Comparison of ENCODE assay signal across 15 cellular contexts in the genomic region with DNA sequence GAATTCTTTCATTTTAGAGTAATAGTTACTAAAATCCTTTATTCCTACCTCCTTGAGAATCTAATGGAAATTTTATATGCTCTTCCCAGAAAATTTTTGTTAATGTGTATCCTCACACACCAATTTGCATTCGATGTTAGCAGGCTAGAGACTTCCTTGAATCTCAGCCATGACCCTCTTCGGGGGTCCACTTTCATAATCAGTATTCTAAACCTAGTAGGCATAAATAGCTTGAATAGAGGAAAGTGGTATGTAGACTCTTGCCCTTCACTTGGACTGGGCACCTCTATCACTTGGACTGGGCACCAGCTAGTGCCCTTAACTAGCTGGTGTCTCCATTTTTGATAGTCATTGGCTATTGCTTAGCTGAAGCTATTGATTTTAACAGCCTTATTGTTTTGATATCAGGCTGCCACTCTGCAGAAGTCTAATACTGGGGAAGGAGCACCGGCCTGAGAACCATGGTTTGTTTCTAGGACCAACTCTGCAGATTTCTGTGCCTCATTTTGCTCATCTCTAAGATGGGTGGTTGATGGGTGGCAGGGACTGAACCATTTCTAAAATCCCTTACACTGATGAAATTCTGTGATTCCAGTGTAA. TPM values are rescaled to one million over a fixed set of nuclear protein-coding genes. Genes with fewer than 3 reads are reported as not detected.
DNase-seq lines count a peak whose midpoint lies in the region; ATAC-seq and TF ChIP-seq lines count a peak whose summit lies in the region.
"Had no signal": no experiment of that assay in that cellular context is flagged by ENCODE, and none has a peak within 500 bp of the region (broad histone marks: within the 10 kb centered on the region; RNA-seq: fewer than 3 reads in every experiment).

No MANE protein-coding gene starts in this region.

- no peak for DNase-seq in CD4-positive, alpha-beta T cell
- DNase-seq in GM12865 (ENCODE audit: low read depth) (peak; percentile 45), memory B cell (ENCODE audit: low spot score in 2 of 2) (no peak), Peyer's patch (no peak), lower lobe of right lung (no peak)
- DNase-seq in activated CD8-positive, alpha-beta T cell treated with anti-CD3 and anti-CD28 coated beads for 36 hours, result no peak
- DNase-seq: amygdala; NCI-H2081; NCI-H774; stimulated activated CD4-positive, alpha-beta T cell treated with anti-CD3 and anti-CD28 coated beads, Interleukin-12 subunit alpha, Interleukin-12 subunit beta, amount 100 ng/mL, for 4 hours; T1000 had no signal

- no peaks in the 10 kb centered on the region for H3K9me3 Mint-ChIP-seq in CD4-positive, alpha-beta T cell
- no peaks in the 10 kb centered on the region for H3K9me3 Mint-ChIP-seq in activated CD8-positive, alpha-beta T cell treated with anti-CD3 and anti-CD28 coated beads for 36 hours
- H3K9me3 Mint-ChIP-seq in memory B cell, result no peaks in the 10 kb centered on the region

- CTCF ChIA-PET in CD4-positive, alpha-beta T cell (lab: Charles Lee), result interaction anchor here (1.0 to 1.7 kb wide), 3 partner anchors 8 to 43 kb away, joined by 3 to 5 read pairs (median 4); a partner anchor contains a TSS
- CTCF ChIA-PET in activated CD8-positive, alpha-beta T cell treated with anti-CD3 and anti-CD28 coated beads for 36 hours (lab: Charles Lee), result interaction anchor here (1.0 to 2.0 kb wide), 5 partner anchors 9 to 143 kb away, joined by 3 to 5 read pairs (median 4); no protein-coding TSS in a partner anchor

- no peak for TF ChIP-seq CTCF in CD4-positive, alpha-beta T cell (IDR thresholded peaks at IDR 0.05)
- no peak for TF ChIP-seq CTCF in GM12865 (IDR thresholded peaks at IDR 0.05; ENCODE audit: insufficient read depth, low read depth, low read length, missing control alignments)
- TF ChIP-seq CTCF in activated CD8-positive, alpha-beta T cell treated with anti-CD3 and anti-CD28 coated beads for 36 hours (IDR thresholded peaks at IDR 0.05), result no peak
- TF ChIP-seq CTCF in Peyer's patch (IDR thresholded peaks at IDR 0.05), result no peak
- no peak for TF ChIP-seq CTCF in lower lobe of right lung (IDR thresholded peaks at IDR 0.05)

- POLR2A ChIA-PET in CD4-positive, alpha-beta T cell (lab: Charles Lee), result interaction anchor here (1.0 to 5.1 kb wide), 3 partner anchors 10 to 43 kb away, joined by 3 to 31 read pairs (median 7); a partner anchor contains a TSS
- POLR2A ChIA-PET in activated CD8-positive, alpha-beta T cell treated with anti-CD3 and anti-CD28 coated beads for 36 hours (lab: Charles Lee), result interaction anchor here (0.8 to 6.4 kb wide), 28 partner anchors 10 to 214 kb away, joined by 3 to 521 read pairs (median 5); no protein-coding TSS in a partner anchor

- H3K4me3 Mint-ChIP-seq in CD4-positive, alpha-beta T cell, result peak overlapping the region; percentile 97
- H3K4me3 Mint-ChIP-seq in activated CD8-positive, alpha-beta T cell treated with anti-CD3 and anti-CD28 coated beads for 36 hours, result peak overlapping the region; percentile 83
- H3K4me3 Mint-ChIP-seq in memory B cell, result peak overlapping the region; percentile 96

- H3K36me3 Mint-ChIP-seq in CD4-positive, alpha-beta T cell (ENCODE audit: low read depth), result peaks cover 5% of the 10 kb centered on the region
- H3K36me3 Mint-ChIP-seq in activated CD8-positive, alpha-beta T cell treated with anti-CD3 and anti-CD28 coated beads for 36 hours (ENCODE audit: low read depth), result peaks cover 83% of the 10 kb centered on the region
- H3K36me3 Mint-ChIP-seq in memory B cell, result peaks cover 1% of the 10 kb centered on the region

- intact Hi-C loops in CD4-positive, alpha-beta T cell (cut with DNase I, micrococcal nuclease), result loop anchor here (5.0 to 10.0 kb wide), 2 partner anchors 43 to 170 kb away; a partner anchor contains a TSS
- intact Hi-C loops in activated CD8-positive, alpha-beta T cell treated with anti-CD3 and anti-CD28 coated beads for 36 hours (cut with micrococcal nuclease), result no loop called here
- intact Hi-C loops in lower lobe of right lung (cut with DNase I), result no loop called here

- ATAC-seq in CD4-positive, alpha-beta T cell (ENCODE audit: poor library complexity), result no peak
- no peak for ATAC-seq in activated CD8-positive, alpha-beta T cell treated with anti-CD3 and anti-CD28 coated beads for 36 hours
- ATAC-seq in memory B cell (ENCODE audit: low read depth) (no peak), GM19351 (IDR thresholded peaks at IDR 0.05; ENCODE audit: unreplicated experiment) (no peak), lower lobe of right lung (no peak)

- H3K27ac Mint-ChIP-seq in CD4-positive, alpha-beta T cell, result peak overlapping the region; percentile 84
- H3K27ac Mint-ChIP-seq in activated CD8-positive, alpha-beta T cell treated with anti-CD3 and anti-CD28 coated beads for 36 hours, result peak overlapping the region; percentile 98
- H3K27ac Mint-ChIP-seq in memory B cell, result peak overlapping the region; percentile 87
- H3K27ac Mint-ChIP-seq: progenitor cell of endocrine pancreas had no signal

- no peak for TF ChIP-seq POLR2A in Peyer's patch (IDR thresholded peaks at IDR 0.05)

- H3K4me1 Mint-ChIP-seq in CD4-positive, alpha-beta T cell (ENCODE audit: low read depth), result peaks cover 90% of the 10 kb centered on the region
- H3K4me1 Mint-ChIP-seq in activated CD8-positive, alpha-beta T cell treated with anti-CD3 and anti-CD28 coated beads for 36 hours (ENCODE audit: low read depth), result peaks cover 29% of the 10 kb centered on the region
- H3K4me1 Mint-ChIP-seq in memory B cell, result peaks cover 52% of the 10 kb centered on the region

- peak overlapping the region; percentile 97 for H3K4me3 ChIP-seq in GM12865 (ENCODE audit: low read depth, low read length)
- no peak overlapping the region for H3K4me3 ChIP-seq in Peyer's patch
- H3K4me3 ChIP-seq in lower lobe of right lung, result no peak overlapping the region
- H3K4me3 ChIP-seq: coronary artery had no signal

- H3K9me3 ChIP-seq in CD4-positive, alpha-beta T cell (ENCODE audit: control insufficient read depth, low read length), result no peaks in the 10 kb centered on the region
- H3K9me3 ChIP-seq in Peyer's patch (no peaks in the 10 kb centered on the region), lower lobe of right lung (no peaks in the 10 kb centered on the region)

- no peak overlapping the region for H3K27ac ChIP-seq in CD4-positive, alpha-beta T cell (ENCODE audit: low read depth, low read length)
- H3K27ac ChIP-seq in Peyer's patch (peak overlapping the region in 2 of 4 donors; percentile 76 to 86), lower lobe of right lung (no peak overlapping the region)
- H3K27ac ChIP-seq: C4-2B, coronary artery had no signal

- peaks cover 0 to 6% (median 3%) of the 10 kb centered on the region in 4 donors for H3K4me1 ChIP-seq in Peyer's patch
- peaks cover 38% of the 10 kb centered on the region for H3K4me1 ChIP-seq in lower lobe of right lung

- no peaks in the 10 kb centered on the region for H3K27me3 Mint-ChIP-seq in CD4-positive, alpha-beta T cell
- no peaks in the 10 kb centered on the region for H3K27me3 Mint-ChIP-seq in activated CD8-positive, alpha-beta T cell treated with anti-CD3 and anti-CD28 coated beads for 36 hours
- H3K27me3 Mint-ChIP-seq in memory B cell, result no peaks in the 10 kb centered on the region

- no peaks in the 10 kb centered on the region for H3K36me3 ChIP-seq in Peyer's patch
- no peaks in the 10 kb centered on the region for H3K36me3 ChIP-seq in lower lobe of right lung

- no peaks in the 10 kb centered on the region for H3K27me3 ChIP-seq in CD4-positive, alpha-beta T cell (ENCODE audit: control insufficient read depth, insufficient read depth, low read length)
- H3K27me3 ChIP-seq in Peyer's patch (no peaks in the 10 kb centered on the region), lower lobe of right lung (ENCODE audit: low read depth) (no peaks in the 10 kb centered on the region)

RNA-seq across cellular contexts. Expression of a gene that starts 42.8 kb away (rescaled TPM):
- total RNA-seq in CD4-positive, alpha-beta T cell, result 10 to 100 TPM; 10.7 to 15.2 TPM
- 10 to 100 TPM; 67.1 to 71.0 TPM for total RNA-seq in activated CD8-positive, alpha-beta T cell treated with anti-CD3 and anti-CD28 coated beads for 36 hours
- 10 to 100 TPM in 3 of 4 donors, 1 to 10 TPM in 1; 5.3 to 18.2 (median 16.1) TPM for total RNA-seq in Peyer's patch
- total RNA-seq in lower lobe of right lung, result 16.9 TPM

Comparison
In these comparisons a context has a peak if more than half of its experiments do, and no peak if none do; other contexts are left out.
1. intact Hi-C loops: an anchor here in CD4-positive, alpha-beta T cell (5.0 to 10.0 kb wide); none called in activated CD8-positive, alpha-beta T cell treated with anti-CD3 and anti-CD28 coated beads for 36 hours and lower lobe of right lung.